ENCODE assay signal across 20 cellular contexts in the genomic region with DNA sequence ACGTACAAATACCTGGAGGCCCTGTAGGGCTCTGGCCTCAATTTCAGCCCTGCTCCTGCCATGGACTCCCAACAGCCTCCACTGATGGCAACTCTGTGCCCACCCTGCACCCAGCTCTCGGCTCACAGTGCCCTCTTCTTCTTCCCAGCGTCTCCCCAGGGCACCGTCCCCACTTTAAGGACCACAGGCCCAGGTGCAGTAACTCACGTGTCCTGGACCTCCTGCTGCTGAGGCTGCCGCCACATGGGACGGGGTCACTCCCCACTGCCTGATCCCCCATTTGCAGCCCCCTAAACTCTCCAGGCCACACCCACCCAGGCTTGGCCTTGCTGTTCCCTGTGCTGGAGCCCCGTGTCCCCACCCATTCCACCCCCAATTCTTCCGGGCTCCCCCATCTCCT.
DNase-seq lines count a peak whose midpoint lies in the region; ATAC-seq and TF ChIP-seq lines count a peak whose summit lies in the region.
"Had no signal": no experiment of that assay in that cellular context is flagged by ENCODE, and none has a peak within 500 bp of the region (broad histone marks: within the 10 kb centered on the region; RNA-seq: fewer than 3 reads in every experiment).

No MANE protein-coding gene starts in this region.

- H3K27ac Mint-ChIP-seq in osteocyte (ENCODE audit: unreplicated experiment) = no peak overlapping the region
- H3K27ac Mint-ChIP-seq: CD4-positive, CD25-positive, alpha-beta regulatory T cell; H9 had no signal

- no peaks in the 10 kb centered on the region for H3K9me3 Mint-ChIP-seq in osteocyte (ENCODE audit: unreplicated experiment)
- H3K9me3 Mint-ChIP-seq: CD4-positive, CD25-positive, alpha-beta regulatory T cell; H9 had no signal

- no peaks in the 10 kb centered on the region for H3K36me3 Mint-ChIP-seq in osteocyte (ENCODE audit: unreplicated experiment)
- H3K36me3 Mint-ChIP-seq: CD4-positive, CD25-positive, alpha-beta regulatory T cell had no signal

- H3K4me3 Mint-ChIP-seq in osteocyte (ENCODE audit: unreplicated experiment) = no peak overlapping the region
- H3K4me3 Mint-ChIP-seq: CD4-positive, CD25-positive, alpha-beta regulatory T cell; H9 had no signal

- peak; percentile 71 for DNase-seq in cardiac septum (ENCODE audit: low spot score)
- no peak for DNase-seq in left cardiac atrium
- peak in 6 of 10 donors; percentile 1 to 26 (median 14) for DNase-seq in dorsolateral prefrontal cortex
- DNase-seq in osteocyte (ENCODE audit: extremely low spot score, unreplicated experiment) = peak; percentile 80
- peak; percentile 22 for DNase-seq in ureter (ENCODE audit: low spot score)
- no peak for DNase-seq in NCI-H1105 (lab: John Stamatoyannopoulos, UW)
- no peak for DNase-seq in medulla oblongata (ENCODE audit: extremely low spot score)
- DNase-seq: BE2C; CD4-positive, CD25-positive, alpha-beta regulatory T cell; COR-L47; DMS 273 treated with DMSO at 0.1 percent for 48 hours; GDM1; H9; IMR-90; NCI-H1436; NCI-H1930; NCI-H2171; PC-3 had no signal

- H3K27me3 Mint-ChIP-seq in osteocyte (ENCODE audit: unreplicated experiment) = peaks cover 52% of the 10 kb centered on the region
- H3K27me3 Mint-ChIP-seq: CD4-positive, CD25-positive, alpha-beta regulatory T cell had no signal

- TF ChIP-seq CTCF in dorsolateral prefrontal cortex (IDR thresholded peaks at IDR 0.05 in 54 of 56, conservative IDR thresholded peaks at IDR 0.05 in 2 of 56; ENCODE audit: low read depth in 1 of 56, partially characterized antibody in 56 of 56) (no peak), osteocyte (IDR thresholded peaks at IDR 0.05) (no peak)

- no peaks in the 10 kb centered on the region for H3K4me1 Mint-ChIP-seq in osteocyte (ENCODE audit: unreplicated experiment)

- H3K27ac ChIP-seq in dorsolateral prefrontal cortex = no peak overlapping the region
- H3K27ac ChIP-seq: RWPE1 had no signal

- ATAC-seq in left cardiac atrium (no peak), HG02610 (IDR thresholded peaks at IDR 0.05; ENCODE audit: unreplicated experiment) (no peak)
- ATAC-seq: PC-3 had no signal

- no peak overlapping the region for H3K4me3 ChIP-seq in dorsolateral prefrontal cortex

- no peaks in the 10 kb centered on the region for H3K27me3 ChIP-seq in dorsolateral prefrontal cortex
- H3K27me3 ChIP-seq: BE2C had no signal

- intact Hi-C loops in cardiac septum (cut with DNase I) = no loop called here
- intact Hi-C loops in left cardiac atrium (cut with DNase I) = no loop called here
- intact Hi-C loops in dorsolateral prefrontal cortex (cut with DNase I) = no loop called here

Comparison
In these comparisons a context has a peak if more than half of its experiments do, and no peak if none do; other contexts are left out.
1. DNase-seq: peak in cardiac septum (single experiment), dorsolateral prefrontal cortex (6 of 10), osteocyte (single experiment) and ureter (single experiment); none in left cardiac atrium (single experiment), NCI-H1105 (single experiment) and medulla oblongata (single experiment).